In the genomic region with DNA sequence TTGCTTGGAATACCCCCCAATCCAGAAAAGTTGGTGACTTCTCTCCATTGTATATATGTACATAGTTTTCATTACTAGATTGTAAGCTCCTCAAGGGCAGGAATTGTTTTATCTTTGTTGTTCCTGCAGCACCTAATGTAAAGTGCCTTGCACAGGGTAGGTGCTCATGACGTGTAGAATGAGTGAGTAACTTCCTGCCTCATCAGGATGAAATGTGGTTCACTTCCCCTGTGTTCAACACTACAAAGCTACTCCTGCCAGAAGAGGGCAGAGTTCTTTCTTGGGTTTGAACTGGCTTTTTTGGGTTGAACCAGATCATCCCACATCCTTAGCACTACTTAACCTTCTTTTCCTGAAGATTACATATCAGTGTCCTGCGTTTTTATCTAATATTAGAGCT, we compare ENCODE assay signal across 11 cellular contexts. TPM values are rescaled to one million over a fixed set of nuclear protein-coding genes. Genes with fewer than 3 reads are reported as not detected.
DNase-seq lines count a peak whose midpoint lies in the region; TF ChIP-seq lines count a peak whose summit lies in the region.
"Had no signal": no experiment of that assay in that cellular context is flagged by ENCODE, and none has a peak within 500 bp of the region (broad histone marks: within the 10 kb centered on the region; RNA-seq: fewer than 3 reads in every experiment).

No MANE protein-coding gene starts in this region.

- H3K9me3 ChIP-seq in parathyroid adenoma (ENCODE audit: control insufficient read depth, low read length) (peaks cover 3% of the 10 kb centered on the region), osteoblast (ENCODE audit: low read depth, low read length) (peaks cover 10% of the 10 kb centered on the region)
- H3K9me3 ChIP-seq: suprapubic skin had no signal

- H3K27ac ChIP-seq in parathyroid adenoma: no peak overlapping the region
- no peak overlapping the region for H3K27ac ChIP-seq in osteoblast (ENCODE audit: low read depth, low read length)
- H3K27ac ChIP-seq: Peyer's patch, suprapubic skin had no signal

- no peak overlapping the region for H3K9ac ChIP-seq in parathyroid adenoma

- no peak overlapping the region for H3K4me2 ChIP-seq in parathyroid adenoma (ENCODE audit: low read length)
- H3K4me2 ChIP-seq in osteoblast (ENCODE audit: insufficient read depth, low read length): no peak overlapping the region

- H3K79me2 ChIP-seq in parathyroid adenoma: no peaks in the 10 kb centered on the region
- H3K79me2 ChIP-seq in osteoblast (ENCODE audit: insufficient read depth, low read length): no peaks in the 10 kb centered on the region

- no peaks in the 10 kb centered on the region for H3K27me3 ChIP-seq in parathyroid adenoma (ENCODE audit: control insufficient read depth, insufficient read depth, low read length)
- no peaks in the 10 kb centered on the region for H3K27me3 ChIP-seq in osteoblast (ENCODE audit: insufficient read depth, low read length)
- H3K27me3 ChIP-seq: Peyer's patch, suprapubic skin had no signal

- H2AFZ ChIP-seq in parathyroid adenoma (no peak overlapping the region), osteoblast (ENCODE audit: low read length) (no peak overlapping the region)

- H4K20me1 ChIP-seq in osteoblast (ENCODE audit: insufficient read depth, low read length): peaks cover 3% of the 10 kb centered on the region

- H3K4me3 ChIP-seq in parathyroid adenoma (ENCODE audit: low read depth, low read length): no peak overlapping the region
- H3K4me3 ChIP-seq in osteoblast (ENCODE audit: insufficient read depth, low read length): no peak overlapping the region
- H3K4me3 ChIP-seq: Peyer's patch, suprapubic skin had no signal

- H3K4me1 ChIP-seq in parathyroid adenoma (no peaks in the 10 kb centered on the region), osteoblast (ENCODE audit: insufficient read depth, low read length) (no peaks in the 10 kb centered on the region)
- H3K4me1 ChIP-seq: Peyer's patch, suprapubic skin had no signal

- H3K36me3 ChIP-seq in parathyroid adenoma (ENCODE audit: control insufficient read depth, insufficient read depth, low read length) (no peaks in the 10 kb centered on the region), osteoblast (ENCODE audit: insufficient read depth, low read length) (peaks cover 19% of the 10 kb centered on the region)

- TF ChIP-seq CTCF in parathyroid adenoma (IDR thresholded peaks at IDR 0.05): peak; percentile 19
- TF ChIP-seq CTCF in osteoblast (IDR thresholded peaks at IDR 0.05; ENCODE audit: extremely low read depth, low read depth, low read length): no peak

- peak; percentile 19 for DNase-seq in activated CD8-positive, alpha-beta memory T cell treated with anti-CD3 and anti-CD28 coated beads, Interleukin-2, amount 50 U/mL, for 4 hours
- no peak for DNase-seq in activated CD8-positive, alpha-beta memory T cell treated with anti-CD3 and anti-CD28 coated beads, Interleukin-2, amount 50 U/mL, for 48 hours
- DNase-seq in KG1 (lab: John Stamatoyannopoulos, UW): peak; percentile 5
- DNase-seq in central memory CD4-positive, alpha-beta T cell: peak; percentile 8
- no peak for DNase-seq in T1000 (lab: John Stamatoyannopoulos, UW)
- DNase-seq in activated effector memory CD4-positive, alpha-beta T cell treated with anti-CD3 and anti-CD28 coated beads, Interleukin-2, amount 50 U/mL, for 16 hours: no peak
- DNase-seq in osteoblast (ENCODE audit: insufficient read length, low spot score, missing footprints): no peak
- DNase-seq: activated effector memory CD4-positive, alpha-beta T cell treated with Interleukin-2 at 50 U/mL for 16 hours; Peyer's patch had no signal

RNA-seq across cellular contexts. Expression of gene GTF3C4, which starts 23.9 kb away (rescaled TPM):
- total RNA-seq in osteoblast: 18.0 and 21.7 TPM in 2 replicates

RNA-seq across cellular contexts. Expression of gene DDX31, which starts 24.4 kb away (rescaled TPM):
- total RNA-seq in osteoblast: 10.9 and 11.6 TPM in 2 replicates

Comparison
In these comparisons a context has a peak if more than half of its experiments do, and no peak if none do; other contexts are left out.
1. DNase-seq: peak in activated CD8-positive, alpha-beta memory T cell treated with anti-CD3 and anti-CD28 coated beads, Interleukin-2, amount 50 U/mL, for 4 hours (single experiment), KG1 (single experiment) and central memory CD4-positive, alpha-beta T cell (single experiment); none in activated CD8-positive, alpha-beta memory T cell treated with anti-CD3 and anti-CD28 coated beads, Interleukin-2, amount 50 U/mL, for 48 hours (single experiment), T1000 (single experiment), activated effector memory CD4-positive, alpha-beta T cell treated with anti-CD3 and anti-CD28 coated beads, Interleukin-2, amount 50 U/mL, for 16 hours (single experiment) and osteoblast (single experiment).